31 cellular contexts compared by ENCODE assay signal in genomic region chr5:104987074-104987473, GRCh38.
"Had no signal": no experiment of that assay in that cellular context is flagged by ENCODE, and none has a peak within 500 bp of the region (broad histone marks: within the 10 kb centered on the region; RNA-seq: fewer than 3 reads in every experiment).

No MANE protein-coding gene starts in this region.

- FAIRE-seq: astrocyte, bronchial epithelial cell, colon had no signal

- H3K27ac ChIP-seq: brain microvascular endothelial cell, esophagus squamous epithelium, gastroesophageal sphincter, heart right ventricle had no signal

- H3K9me3 ChIP-seq: gastroesophageal sphincter had no signal

- H3K36me3 ChIP-seq: brain microvascular endothelial cell, esophagus squamous epithelium, gastroesophageal sphincter, heart right ventricle had no signal

- H3K27ac Mint-ChIP-seq: activated CD4-positive, alpha-beta T cell treated with anti-CD3 and anti-CD28 coated beads for 36 hours; activated CD4-positive, alpha-beta T cell treated with anti-CD3 and anti-CD28 coated beads, Interleukin-2, amount 10 ng/mL, durations not matched to agents 24 days and 14 days; activated CD8-positive, alpha-beta T cell treated with anti-CD3 and anti-CD28 coated beads for 36 hours; activated naive CD4-positive, alpha-beta T cell treated with anti-CD3 and anti-CD28 coated beads for 36 hours; activated naive CD4-positive, alpha-beta T cell treated with anti-CD3 and anti-CD28 coated beads, Interleukin-2, amount 50 U/mL, for 24 hours; activated naive CD8-positive, alpha-beta T cell treated with anti-CD3 and anti-CD28 coated beads, Interleukin-2, amount 10 ng/mL, durations not matched to agents 7 days and 5 days; activated T-helper 17 cell treated with anti-CD3 and anti-CD28 coated beads, Interleukin-2, amount 50 U/mL, for 72 hours; effector memory CD8-positive, alpha-beta T cell; T-helper 17 cell; T-helper 2 cell treated with Interferon-gamma antibody and Interleukin-4, amounts not matched to agents 5 μg/mL and 100 μg/mL, for 36 hours had no signal

- H3K27me3 ChIP-seq: brain microvascular endothelial cell, esophagus squamous epithelium, gastroesophageal sphincter, heart right ventricle had no signal

- H3K4me3 ChIP-seq: esophagus squamous epithelium, gastroesophageal sphincter, heart right ventricle had no signal

- H3K36me3 Mint-ChIP-seq: activated naive CD8-positive, alpha-beta T cell treated with anti-CD3 and anti-CD28 coated beads, Interleukin-2, amount 10 ng/mL, durations not matched to agents 7 days and 5 days had no signal

- H3K4me1 ChIP-seq: esophagus squamous epithelium, gastroesophageal sphincter, heart right ventricle had no signal

- ATAC-seq: activated CD4-positive, alpha-beta T cell treated with anti-CD3 and anti-CD28 coated beads for 36 hours; activated CD8-positive, alpha-beta T cell treated with anti-CD3 and anti-CD28 coated beads for 36 hours; activated T-cell treated with anti-CD3 and anti-CD28 coated beads, Interleukin-2, amount 50 U/mL, for 4 hours; activated T-helper 17 cell treated with anti-CD3 and anti-CD28 coated beads, Interleukin-2, amount 50 U/mL, for 72 hours; effector memory CD8-positive, alpha-beta T cell; gastroesophageal sphincter; heart right ventricle; T-helper 17 cell had no signal

- DNase-seq: activated CD4-positive, alpha-beta T cell treated with anti-CD3 and anti-CD28 coated beads for 36 hours; activated CD4-positive, alpha-beta T cell treated with anti-CD3 and anti-CD28 coated beads, Interleukin-2, amount 10 ng/mL, durations not matched to agents 24 days and 14 days; activated CD4-positive, alpha-beta T cell treated with anti-CD3 and anti-CD28 coated beads, Interleukin-2, amount 50 U/mL, for 4 hours; activated CD4-positive, CD25-positive, alpha-beta regulatory T cell; activated CD4-positive, CD25-positive, alpha-beta regulatory T cell treated with anti-CD3 and anti-CD28 coated beads, Interleukin-2, amount 50 U/mL, for 72 hours; activated CD8-positive, alpha-beta memory T cell treated with anti-CD3 and anti-CD28 coated beads for 24 hours; activated CD8-positive, alpha-beta T cell treated with anti-CD3 and anti-CD28 coated beads for 36 hours; activated effector memory CD4-positive, alpha-beta T cell treated with Interleukin-2 at 50 U/mL for 16 hours; activated naive CD4-positive, alpha-beta T cell treated with anti-CD3 and anti-CD28 coated beads for 36 hours; activated naive CD8-positive, alpha-beta T cell treated with anti-CD3 and anti-CD28 coated beads, Interleukin-2, amount 10 ng/mL, durations not matched to agents 7 days and 5 days; activated T-cell treated with anti-CD3 and anti-CD28 coated beads, Interleukin-2, amount 50 U/mL, for 4 hours; amniotic stem cell; anterior cingulate cortex; brain microvascular endothelial cell; cortex of kidney; dermis blood vessel endothelial cell; effector CD4-positive, alpha-beta T cell; effector memory CD8-positive, alpha-beta T cell; esophagus squamous epithelium; foreskin melanocyte; heart right ventricle; T-helper 1 cell; T-helper 17 cell; T1000 had no signal
